19 cellular contexts compared by ENCODE assay signal in the genomic region with DNA sequence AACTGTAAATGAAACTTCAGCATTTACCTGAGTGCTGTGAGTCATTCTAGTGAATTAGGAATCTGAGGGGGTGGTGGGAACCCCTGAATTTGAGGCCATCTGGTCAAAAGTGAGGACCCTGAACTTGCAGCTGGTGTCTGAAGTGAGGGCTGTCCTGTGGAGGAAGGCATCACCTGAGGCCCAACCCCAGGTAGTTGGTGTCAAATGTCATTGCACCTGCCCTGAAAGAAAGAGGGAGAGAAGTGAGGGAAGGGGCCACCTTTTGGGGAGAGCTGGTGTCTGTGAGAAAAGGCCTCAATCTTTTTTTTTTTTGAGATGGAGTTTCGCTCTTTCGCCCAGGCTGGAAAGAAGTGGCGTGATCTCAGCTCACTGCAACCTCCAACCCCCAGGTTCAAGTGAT.
"Had no signal": no experiment of that assay in that cellular context is flagged by ENCODE, and none has a peak within 500 bp of the region (broad histone marks: within the 10 kb centered on the region; RNA-seq: fewer than 3 reads in every experiment).

No MANE protein-coding gene starts in this region.

- H3K79me2 ChIP-seq: hepatocyte had no signal

- H3K27me3 ChIP-seq: dorsolateral prefrontal cortex, hepatocyte, left lung, neural progenitor cell, suprapubic skin, transverse colon, vagina had no signal

- H3K4me2 ChIP-seq: hepatocyte, neural progenitor cell had no signal

- H3K27ac Mint-ChIP-seq: natural killer cell treated with Interleukin-12 subunit alpha and Interleukin-12 subunit beta and Interleukin-15 and Interleukin-18, amount 100 ng/mL, for 72 hours; neural progenitor cell; stimulated activated memory B cell treated with anti-CD40 and anti-IgM and Interleukin-4, amounts not matched to agents 10 μg/mL and 1 μg/mL and 100 μg/mL, for 72 hours; stimulated activated naive CD8-positive, alpha-beta T cell treated with anti-CD3 and anti-CD28 coated beads, Interleukin-15, amount 100 ng/mL, for 72 hours had no signal

- H3K9ac ChIP-seq: neural progenitor cell had no signal

- ATAC-seq: left cardiac atrium; left lung; natural killer cell treated with Interleukin-12 subunit alpha and Interleukin-12 subunit beta and Interleukin-15 and Interleukin-18, amount 100 ng/mL, for 72 hours; psoas muscle; right cardiac atrium; stimulated activated memory B cell treated with anti-CD40 and anti-IgM and Interleukin-4, amounts not matched to agents 10 μg/mL and 1 μg/mL and 100 μg/mL, for 72 hours; stimulated activated naive CD8-positive, alpha-beta T cell treated with anti-CD3 and anti-CD28 coated beads, Interleukin-15, amount 100 ng/mL, for 72 hours had no signal

- H3K4me3 ChIP-seq: dorsolateral prefrontal cortex, hepatocyte, left lung, neural progenitor cell, psoas muscle, skin epidermis, spleen, suprapubic skin, transverse colon, vagina had no signal

- DNase-seq: dorsolateral prefrontal cortex; effector CD4-positive, alpha-beta T cell; head of caudate nucleus; left cardiac atrium; nucleus accumbens; psoas muscle; spleen; stimulated activated CD4-positive, alpha-beta T cell treated with anti-CD3 and anti-CD28 coated beads, Interleukin-4, amount 100 ng/mL, for 4 hours; stimulated activated naive CD8-positive, alpha-beta T cell treated with anti-CD3 and anti-CD28 coated beads, Interleukin-15, amount 100 ng/mL, for 72 hours; transverse colon had no signal

- H3K4me1 Mint-ChIP-seq: stimulated activated memory B cell treated with anti-CD40 and anti-IgM and Interleukin-4, amounts not matched to agents 10 μg/mL and 1 μg/mL and 100 μg/mL, for 72 hours had no signal

- H3K4me3 Mint-ChIP-seq: natural killer cell treated with Interleukin-12 subunit alpha and Interleukin-12 subunit beta and Interleukin-15 and Interleukin-18, amount 100 ng/mL, for 72 hours; neural progenitor cell; stimulated activated memory B cell treated with anti-CD40 and anti-IgM and Interleukin-4, amounts not matched to agents 10 μg/mL and 1 μg/mL and 100 μg/mL, for 72 hours; stimulated activated naive CD8-positive, alpha-beta T cell treated with anti-CD3 and anti-CD28 coated beads, Interleukin-15, amount 100 ng/mL, for 72 hours had no signal

- H3K36me3 ChIP-seq: left lung, neural progenitor cell, spleen, suprapubic skin, transverse colon, vagina had no signal

- H3K27ac ChIP-seq: dorsolateral prefrontal cortex, hepatocyte, left lung, neural progenitor cell, psoas muscle, skin epidermis, spleen, suprapubic skin, transverse colon, vagina had no signal

- H3K9me3 ChIP-seq: left lung, psoas muscle, spleen, suprapubic skin, transverse colon, vagina had no signal

- H3K9me3 Mint-ChIP-seq: natural killer cell treated with Interleukin-12 subunit alpha and Interleukin-12 subunit beta and Interleukin-15 and Interleukin-18, amount 100 ng/mL, for 72 hours; neural progenitor cell; stimulated activated memory B cell treated with anti-CD40 and anti-IgM and Interleukin-4, amounts not matched to agents 10 μg/mL and 1 μg/mL and 100 μg/mL, for 72 hours; stimulated activated naive CD8-positive, alpha-beta T cell treated with anti-CD3 and anti-CD28 coated beads, Interleukin-15, amount 100 ng/mL, for 72 hours had no signal

- H3K36me3 Mint-ChIP-seq: natural killer cell treated with Interleukin-12 subunit alpha and Interleukin-12 subunit beta and Interleukin-15 and Interleukin-18, amount 100 ng/mL, for 72 hours; stimulated activated memory B cell treated with anti-CD40 and anti-IgM and Interleukin-4, amounts not matched to agents 10 μg/mL and 1 μg/mL and 100 μg/mL, for 72 hours had no signal

- H2AFZ ChIP-seq: hepatocyte had no signal
